In the genomic region with DNA sequence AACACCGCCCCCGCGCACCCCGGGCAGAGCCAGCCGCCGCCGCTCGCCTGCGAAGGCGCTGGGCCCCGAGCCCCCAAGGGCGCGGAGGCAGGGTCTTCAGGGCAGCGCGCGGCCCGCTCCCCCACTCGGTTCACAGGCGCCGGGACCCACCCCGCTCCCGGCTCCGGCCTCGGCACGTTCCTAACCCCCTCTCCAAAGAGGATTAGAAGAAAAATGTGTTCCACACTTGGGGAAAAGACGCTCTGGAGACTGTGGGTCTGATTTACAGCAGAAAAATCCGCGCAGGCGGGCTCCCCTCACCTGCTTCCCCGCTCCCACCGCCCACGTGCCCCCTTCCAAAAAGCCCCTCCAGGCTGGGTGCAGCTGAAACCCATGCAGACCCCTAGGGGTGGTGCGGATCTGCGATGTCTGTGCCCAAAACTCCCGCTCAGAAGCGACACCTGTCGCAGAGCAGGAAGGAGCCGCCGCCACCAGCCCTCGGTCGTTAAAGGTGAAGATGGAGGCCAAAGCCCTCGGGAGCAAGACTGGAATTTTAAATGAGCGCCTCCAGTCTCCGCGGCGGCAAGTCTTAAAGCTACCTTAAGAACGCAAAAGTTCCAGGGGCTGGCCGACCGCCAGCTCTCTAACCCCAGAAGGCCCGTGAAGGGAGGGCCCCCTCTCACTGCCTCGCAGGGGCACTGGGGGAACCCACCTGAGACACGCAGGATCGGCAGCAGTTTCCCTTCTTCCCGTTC, we compare ENCODE assay signal across 10 cellular contexts. TPM values are rescaled to one million over a fixed set of nuclear protein-coding genes. Genes with fewer than 3 reads are reported as not detected.
DNase-seq lines count a peak whose midpoint lies in the region; ATAC-seq and TF ChIP-seq lines count a peak whose summit lies in the region.
"Had no signal": no experiment of that assay in that cellular context is flagged by ENCODE, and none has a peak within 500 bp of the region (broad histone marks: within the 10 kb centered on the region; RNA-seq: fewer than 3 reads in every experiment).

No MANE protein-coding gene starts in this region.

- no peak for TF ChIP-seq POLR2A in testis (IDR thresholded peaks at IDR 0.05)

- H3K27ac ChIP-seq in iPS-20b (ENCODE audit: low read length) (no peak overlapping the region), testis (no peak overlapping the region), left lung (no peak overlapping the region)

- peaks cover 40% of the 10 kb centered on the region for H3K4me1 Mint-ChIP-seq in activated naive CD4-positive, alpha-beta T cell treated with anti-CD3 and anti-CD28 coated beads for 36 hours (ENCODE audit: low read depth)
- peaks cover 19% of the 10 kb centered on the region for H3K4me1 Mint-ChIP-seq in T-helper 17 cell

- ATAC-seq in T-helper 17 cell (peak; percentile 52), left lung (no peak)

- H3K27me3 Mint-ChIP-seq in activated naive CD4-positive, alpha-beta T cell treated with anti-CD3 and anti-CD28 coated beads for 36 hours (ENCODE audit: low read depth), result peaks cover 41% of the 10 kb centered on the region
- peaks cover 38% of the 10 kb centered on the region for H3K27me3 Mint-ChIP-seq in T-helper 17 cell

- intact Hi-C loops in activated naive CD4-positive, alpha-beta T cell treated with anti-CD3 and anti-CD28 coated beads for 36 hours (cut with micrococcal nuclease), result no loop called here
- intact Hi-C loops in testis (cut with DNase I; ENCODE audit: low total_unique reads), result no loop called here
- intact Hi-C loops in left lung (cut with DNase I), result no loop called here

- no peak overlapping the region for H3K27ac Mint-ChIP-seq in activated naive CD4-positive, alpha-beta T cell treated with anti-CD3 and anti-CD28 coated beads for 36 hours
- no peak overlapping the region for H3K27ac Mint-ChIP-seq in T-helper 17 cell
- H3K27ac Mint-ChIP-seq: CD14-positive monocyte, progenitor cell of endocrine pancreas had no signal

- CTCF ChIA-PET in activated naive CD4-positive, alpha-beta T cell treated with anti-CD3 and anti-CD28 coated beads for 36 hours (lab: Charles Lee), result interaction anchor here (1.0 kb wide), 1 partner anchor 14 kb away, joined by 3 read pairs; no protein-coding TSS in a partner anchor

- H3K4me3 Mint-ChIP-seq in activated naive CD4-positive, alpha-beta T cell treated with anti-CD3 and anti-CD28 coated beads for 36 hours, result no peak overlapping the region
- peak overlapping the region; percentile 77 for H3K4me3 Mint-ChIP-seq in T-helper 17 cell

- peak overlapping the region; percentile 45; the same call in 1 of the 2 replicates for H3K4me3 ChIP-seq in iPS-20b (ENCODE audit: low read length)
- H3K4me3 ChIP-seq in testis, result peak overlapping the region; percentile 21 to 31
- H3K4me3 ChIP-seq in left lung, result no peak overlapping the region

- H3K9me3 ChIP-seq in T-helper 17 cell (ENCODE audit: control insufficient read depth, low read length, poor library complexity, severe bottlenecking) (no peaks in the 10 kb centered on the region), iPS-20b (ENCODE audit: insufficient read depth, low read depth, low read length) (no peaks in the 10 kb centered on the region), testis (no peaks in the 10 kb centered on the region), left lung (no peaks in the 10 kb centered on the region)

- H3K9me3 Mint-ChIP-seq in activated naive CD4-positive, alpha-beta T cell treated with anti-CD3 and anti-CD28 coated beads for 36 hours, result no peaks in the 10 kb centered on the region

- no peak overlapping the region for H3K9ac ChIP-seq in iPS-20b (ENCODE audit: low read depth, low read length)

- peak; percentile 18 for DNase-seq in activated naive CD4-positive, alpha-beta T cell treated with anti-CD3 and anti-CD28 coated beads for 36 hours
- DNase-seq in activated naive CD4-positive, alpha-beta T cell (lab: John Stamatoyannopoulos, UW), result no peak
- DNase-seq in T-helper 17 cell (no peak), testis (peak; percentile 33), left lung (no peak), globus pallidus (ENCODE audit: low spot score) (no peak)
- no peak for DNase-seq in stimulated activated CD4-positive, alpha-beta T cell treated with anti-CD3 and anti-CD28 coated beads, Interleukin-2, amount 100 ng/mL, for 24 hours

- 1 to 2% methylated on average over 15 to 45 of the region's 54 CpGs for WGBS in testis, 2 donors

- TF ChIP-seq CTCF in testis (IDR thresholded peaks at IDR 0.05), result no peak
- no peak for TF ChIP-seq CTCF in left lung (IDR thresholded peaks at IDR 0.05)

- peaks cover 15% of the 10 kb centered on the region for H3K36me3 ChIP-seq in iPS-20b (ENCODE audit: insufficient read depth, low read depth, low read length)
- no peaks in the 10 kb centered on the region for H3K36me3 ChIP-seq in testis (ENCODE audit: low read depth, missing control alignments)
- H3K36me3 ChIP-seq in left lung, result peaks cover 0 to 8% of the 10 kb centered on the region in 2 donors

- H3K27me3 ChIP-seq in iPS-20b (ENCODE audit: insufficient read depth, low read length) (peaks cover 80% of the 10 kb centered on the region), testis (no peaks in the 10 kb centered on the region), left lung (peaks cover 28 to 70% of the 10 kb centered on the region in 2 donors)

- peaks cover 7% of the 10 kb centered on the region for H3K4me1 ChIP-seq in iPS-20b (ENCODE audit: insufficient read depth, low read length)
- H3K4me1 ChIP-seq in testis, result peaks cover 4% of the 10 kb centered on the region
- H3K4me1 ChIP-seq in left lung, result peaks cover 0 to 30% of the 10 kb centered on the region in 2 donors

- peaks cover 8% of the 10 kb centered on the region for H3K36me3 Mint-ChIP-seq in activated naive CD4-positive, alpha-beta T cell treated with anti-CD3 and anti-CD28 coated beads for 36 hours (ENCODE audit: low read depth)
- peaks cover 2% of the 10 kb centered on the region for H3K36me3 Mint-ChIP-seq in T-helper 17 cell (ENCODE audit: low read depth)

RNA-seq across cellular contexts. Expression of a gene that starts 0.6 kb away (rescaled TPM):
- total RNA-seq in activated naive CD4-positive, alpha-beta T cell treated with anti-CD3 and anti-CD28 coated beads for 36 hours, result under 1 TPM; 0.27 to 0.45 TPM
- total RNA-seq in T-helper 17 cell (under 1 TPM; 0.12 to 0.63 TPM), testis (10 to 100 TPM; 42.1 to 63.1 TPM), left lung (under 1 TPM; 0.03 to 0.13 TPM)
- 67.5 TPM for polyA plus RNA-seq in testis (ENCODE audit: insufficient read depth, low read depth, low replicate concordance)
- polyA plus RNA-seq: CD14-positive monocyte had no signal

RNA-seq across cellular contexts. Expression of a gene that starts 18.6 kb away (rescaled TPM):
- 100 to 1,000 TPM; 507 to 553 TPM for total RNA-seq in activated naive CD4-positive, alpha-beta T cell treated with anti-CD3 and anti-CD28 coated beads for 36 hours
- 100 to 1,000 TPM; 510 to 543 TPM for total RNA-seq in T-helper 17 cell
- total RNA-seq in testis, result 10 to 100 TPM; 95.1 to 99.9 TPM
- 319 TPM for polyA plus RNA-seq in testis (ENCODE audit: insufficient read depth, low read depth, low replicate concordance)
- 100 to 1,000 TPM; 265 to 324 TPM for total RNA-seq in left lung

RNA-seq across cellular contexts. Expression of a gene that starts 25.2 kb away (rescaled TPM):
- total RNA-seq in activated naive CD4-positive, alpha-beta T cell treated with anti-CD3 and anti-CD28 coated beads for 36 hours, result 1 to 10 TPM; 3.2 to 4.1 TPM
- 10 to 100 TPM; 17.7 to 25.9 TPM for total RNA-seq in T-helper 17 cell
- total RNA-seq in testis, result 10 to 100 TPM; 13.2 to 20.1 TPM
- polyA plus RNA-seq in testis (ENCODE audit: insufficient read depth, low read depth, low replicate concordance), result 4.8 TPM
- 10 to 100 TPM; 11.9 to 12.6 TPM for total RNA-seq in left lung

RNA-seq across cellular contexts. Expression of a gene that starts 55.0 kb away (rescaled TPM):
- total RNA-seq in activated naive CD4-positive, alpha-beta T cell treated with anti-CD3 and anti-CD28 coated beads for 36 hours, result 10 to 100 TPM; 31.3 to 33.2 TPM
- total RNA-seq in T-helper 17 cell, result 10 to 100 TPM in 1 of 2 donors, 1 to 10 TPM in 1; 9.8 to 10.2 TPM
- total RNA-seq in testis, result 10 to 100 TPM; 33.0 to 36.5 TPM
- polyA plus RNA-seq in testis (ENCODE audit: insufficient read depth, low read depth, low replicate concordance), result 26.7 TPM
- 10 to 100 TPM; 70.0 to 84.1 TPM for total RNA-seq in left lung

Comparison
In these comparisons a context has a peak if more than half of its experiments do, and no peak if none do; other contexts are left out.
1. DNase-seq: peak in activated naive CD4-positive, alpha-beta T cell treated with anti-CD3 and anti-CD28 coated beads for 36 hours (single experiment) and testis (single experiment); none in activated naive CD4-positive, alpha-beta T cell (0 of 4), T-helper 17 cell (0 of 3), left lung (0 of 2), globus pallidus (single experiment) and stimulated activated CD4-positive, alpha-beta T cell treated with anti-CD3 and anti-CD28 coated beads, Interleukin-2, amount 100 ng/mL, for 24 hours (0 of 2).
2. H3K4me3 ChIP-seq: peak in iPS-20b (single experiment) and testis (2 of 2); none in left lung (0 of 2).
3. RNA of a gene that starts 0.6 kb away (total RNA-seq): 42.1 to 63.1 TPM in testis; 0.12 to 0.63 TPM in T-helper 17 cell, 0.27 to 0.45 TPM in activated naive CD4-positive, alpha-beta T cell treated with anti-CD3 and anti-CD28 coated beads for 36 hours and 0.03 to 0.13 TPM in left lung; every median in the first group is over 10 times any median in the second.